Comparison of ENCODE assay signal across 1 cellular context in the genomic region with DNA sequence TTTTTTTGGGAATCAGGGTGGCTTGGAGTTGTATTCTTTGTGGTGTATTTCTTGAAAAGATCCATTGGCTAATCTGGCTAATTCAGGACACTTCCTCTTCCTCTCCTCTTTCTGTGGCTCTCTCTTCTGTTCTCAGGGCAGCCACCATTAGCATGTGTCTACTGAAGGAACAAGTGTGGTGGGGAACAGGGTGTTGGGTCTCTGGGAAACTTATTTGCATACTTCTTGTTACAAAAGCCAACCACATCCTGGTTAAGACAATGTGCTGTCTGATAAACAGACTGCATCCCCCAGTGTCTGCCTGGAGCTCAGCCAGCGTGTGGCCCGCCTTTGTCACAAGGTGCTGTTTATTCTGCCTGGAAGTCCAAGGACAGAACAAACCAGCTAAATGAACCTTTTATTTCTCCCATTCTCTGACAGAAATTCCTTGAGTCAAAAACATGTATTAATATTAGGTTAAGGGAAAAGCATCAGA.
TF ChIP-seq lines count a peak whose summit lies in the region.

No MANE protein-coding gene starts in this region.

TF ChIP-seq in GM12878, 131 proteins besides CTCF, POLR2A, EP300 and RAD21 (continued from another document and continues in another):
- TF ChIP-seq, protein P1, sequence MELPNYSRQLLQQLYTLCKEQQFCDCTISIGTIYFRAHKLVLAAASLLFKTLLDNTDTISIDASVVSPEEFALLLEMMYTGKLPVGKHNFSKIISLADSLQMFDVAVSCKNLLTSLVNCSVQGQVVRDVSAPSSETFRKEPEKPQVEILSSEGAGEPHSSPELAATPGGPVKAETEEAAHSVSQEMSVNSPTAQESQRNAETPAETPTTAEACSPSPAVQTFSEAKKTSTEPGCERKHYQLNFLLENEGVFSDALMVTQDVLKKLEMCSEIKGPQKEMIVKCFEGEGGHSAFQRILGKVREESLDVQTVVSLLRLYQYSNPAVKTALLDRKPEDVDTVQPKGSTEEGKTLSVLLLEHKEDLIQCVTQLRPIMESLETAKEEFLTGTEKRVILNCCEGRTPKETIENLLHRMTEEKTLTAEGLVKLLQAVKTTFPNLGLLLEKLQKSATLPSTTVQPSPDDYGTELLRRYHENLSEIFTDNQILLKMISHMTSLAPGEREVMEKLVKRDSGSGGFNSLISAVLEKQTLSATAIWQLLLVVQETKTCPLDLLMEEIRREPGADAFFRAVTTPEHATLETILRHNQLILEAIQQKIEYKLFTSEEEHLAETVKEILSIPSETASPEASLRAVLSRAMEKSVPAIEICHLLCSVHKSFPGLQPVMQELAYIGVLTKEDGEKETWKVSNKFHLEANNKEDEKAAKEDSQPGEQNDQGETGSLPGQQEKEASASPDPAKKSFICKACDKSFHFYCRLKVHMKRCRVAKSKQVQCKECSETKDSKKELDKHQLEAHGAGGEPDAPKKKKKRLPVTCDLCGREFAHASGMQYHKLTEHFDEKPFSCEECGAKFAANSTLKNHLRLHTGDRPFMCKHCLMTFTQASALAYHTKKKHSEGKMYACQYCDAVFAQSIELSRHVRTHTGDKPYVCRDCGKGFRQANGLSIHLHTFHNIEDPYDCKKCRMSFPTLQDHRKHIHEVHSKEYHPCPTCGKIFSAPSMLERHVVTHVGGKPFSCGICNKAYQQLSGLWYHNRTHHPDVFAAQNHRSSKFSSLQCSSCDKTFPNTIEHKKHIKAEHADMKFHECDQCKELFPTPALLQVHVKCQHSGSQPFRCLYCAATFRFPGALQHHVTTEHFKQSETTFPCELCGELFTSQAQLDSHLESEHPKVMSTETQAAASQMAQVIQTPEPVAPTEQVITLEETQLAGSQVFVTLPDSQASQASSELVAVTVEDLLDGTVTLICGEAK (IDR thresholded peaks at IDR 0.05; ENCODE audit: borderline replicate concordance): no peak
- TF ChIP-seq, protein P2, sequence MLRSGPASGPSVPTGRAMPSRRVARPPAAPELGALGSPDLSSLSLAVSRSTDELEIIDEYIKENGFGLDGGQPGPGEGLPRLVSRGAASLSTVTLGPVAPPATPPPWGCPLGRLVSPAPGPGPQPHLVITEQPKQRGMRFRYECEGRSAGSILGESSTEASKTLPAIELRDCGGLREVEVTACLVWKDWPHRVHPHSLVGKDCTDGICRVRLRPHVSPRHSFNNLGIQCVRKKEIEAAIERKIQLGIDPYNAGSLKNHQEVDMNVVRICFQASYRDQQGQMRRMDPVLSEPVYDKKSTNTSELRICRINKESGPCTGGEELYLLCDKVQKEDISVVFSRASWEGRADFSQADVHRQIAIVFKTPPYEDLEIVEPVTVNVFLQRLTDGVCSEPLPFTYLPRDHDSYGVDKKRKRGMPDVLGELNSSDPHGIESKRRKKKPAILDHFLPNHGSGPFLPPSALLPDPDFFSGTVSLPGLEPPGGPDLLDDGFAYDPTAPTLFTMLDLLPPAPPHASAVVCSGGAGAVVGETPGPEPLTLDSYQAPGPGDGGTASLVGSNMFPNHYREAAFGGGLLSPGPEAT (IDR thresholded peaks at IDR 0.05; ENCODE audit: low read depth): peak; percentile 45; the same call in 1 of the 2 replicates
- TF ChIP-seq CBFB (IDR thresholded peaks at IDR 0.05; ENCODE audit: low read depth): 0 out of 2 replicates have a peak, but pooled peaks have one; percentile 40
- TF ChIP-seq MEF2B (IDR thresholded peaks at IDR 0.05; ENCODE audit: partially characterized antibody, poor library complexity, severe bottlenecking): peak; percentile 61
- TF ChIP-seq MTA3 (IDR thresholded peaks at IDR 0.05; ENCODE audit: borderline replicate concordance, low read length): no peak
- no peak; the same call in 1 of the 2 replicates for TF ChIP-seq MEF2A (IDR thresholded peaks at IDR 0.05; ENCODE audit: insufficient read depth, low read depth, low read length)
- TF ChIP-seq TCF3 (IDR thresholded peaks at IDR 0.05; ENCODE audit: borderline replicate concordance, insufficient read depth, low read depth, low read length): no peak
- TF ChIP-seq YY1 (IDR thresholded peaks at IDR 0.05; ENCODE audit: low read depth, low read length): 0 out of 2 replicates have a peak, but pooled peaks have one; percentile 53
- no peak for TF ChIP-seq PAX8 (IDR thresholded peaks at IDR 0.05)
- no peak for TF ChIP-seq RAD51 (IDR thresholded peaks at IDR 0.05)
- TF ChIP-seq CHD2 (IDR thresholded peaks at IDR 0.05; ENCODE audit: borderline replicate concordance, low read depth, low read length): peak; percentile 44; the same call in 1 of the 2 replicates
- peak; percentile 97 for TF ChIP-seq POU2F2 (IDR thresholded peaks at IDR 0.05; ENCODE audit: borderline replicate concordance, low read depth, low read length)
- TF ChIP-seq POLR2AphosphoS5 (IDR thresholded peaks at IDR 0.05; ENCODE audit: low read length): peak; percentile 45; the same call in 1 of the 2 replicates
- peak; percentile 37; the same call in 1 of the 2 replicates for TF ChIP-seq PAX5 (IDR thresholded peaks at IDR 0.05; ENCODE audit: borderline replicate concordance, low read depth, low read length)
- TF ChIP-seq, protein P3, sequence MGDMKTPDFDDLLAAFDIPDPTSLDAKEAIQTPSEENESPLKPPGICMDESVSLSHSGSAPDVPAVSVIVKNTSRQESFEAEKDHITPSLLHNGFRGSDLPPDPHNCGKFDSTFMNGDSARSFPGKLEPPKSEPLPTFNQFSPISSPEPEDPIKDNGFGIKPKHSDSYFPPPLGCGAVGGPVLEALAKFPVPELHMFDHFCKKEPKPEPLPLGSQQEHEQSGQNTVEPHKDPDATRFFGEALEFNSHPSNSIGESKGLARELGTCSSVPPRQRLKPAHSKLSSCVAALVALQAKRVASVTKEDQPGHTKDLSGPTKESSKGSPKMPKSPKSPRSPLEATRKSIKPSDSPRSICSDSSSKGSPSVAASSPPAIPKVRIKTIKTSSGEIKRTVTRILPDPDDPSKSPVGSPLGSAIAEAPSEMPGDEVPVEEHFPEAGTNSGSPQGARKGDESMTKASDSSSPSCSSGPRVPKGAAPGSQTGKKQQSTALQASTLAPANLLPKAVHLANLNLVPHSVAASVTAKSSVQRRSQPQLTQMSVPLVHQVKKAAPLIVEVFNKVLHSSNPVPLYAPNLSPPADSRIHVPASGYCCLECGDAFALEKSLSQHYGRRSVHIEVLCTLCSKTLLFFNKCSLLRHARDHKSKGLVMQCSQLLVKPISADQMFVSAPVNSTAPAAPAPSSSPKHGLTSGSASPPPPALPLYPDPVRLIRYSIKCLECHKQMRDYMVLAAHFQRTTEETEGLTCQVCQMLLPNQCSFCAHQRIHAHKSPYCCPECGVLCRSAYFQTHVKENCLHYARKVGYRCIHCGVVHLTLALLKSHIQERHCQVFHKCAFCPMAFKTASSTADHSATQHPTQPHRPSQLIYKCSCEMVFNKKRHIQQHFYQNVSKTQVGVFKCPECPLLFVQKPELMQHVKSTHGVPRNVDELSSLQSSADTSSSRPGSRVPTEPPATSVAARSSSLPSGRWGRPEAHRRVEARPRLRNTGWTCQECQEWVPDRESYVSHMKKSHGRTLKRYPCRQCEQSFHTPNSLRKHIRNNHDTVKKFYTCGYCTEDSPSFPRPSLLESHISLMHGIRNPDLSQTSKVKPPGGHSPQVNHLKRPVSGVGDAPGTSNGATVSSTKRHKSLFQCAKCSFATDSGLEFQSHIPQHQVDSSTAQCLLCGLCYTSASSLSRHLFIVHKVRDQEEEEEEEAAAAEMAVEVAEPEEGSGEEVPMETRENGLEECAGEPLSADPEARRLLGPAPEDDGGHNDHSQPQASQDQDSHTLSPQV (IDR thresholded peaks at IDR 0.05): no peak
- 0 out of 2 replicates have a peak, but pooled peaks have one; percentile 23 for TF ChIP-seq LARP7 (IDR thresholded peaks at IDR 0.05)
- TF ChIP-seq SMARCA5 (IDR thresholded peaks at IDR 0.05): no peak
- TF ChIP-seq BACH1 (IDR thresholded peaks at IDR 0.05; ENCODE audit: borderline replicate concordance): peak; percentile 23; the same call in 1 of the 2 replicates
- TF ChIP-seq EED (IDR thresholded peaks at IDR 0.05; ENCODE audit: low read depth): peak; percentile 32; the same call in 1 of the 2 replicates
- TF ChIP-seq, protein P4, sequence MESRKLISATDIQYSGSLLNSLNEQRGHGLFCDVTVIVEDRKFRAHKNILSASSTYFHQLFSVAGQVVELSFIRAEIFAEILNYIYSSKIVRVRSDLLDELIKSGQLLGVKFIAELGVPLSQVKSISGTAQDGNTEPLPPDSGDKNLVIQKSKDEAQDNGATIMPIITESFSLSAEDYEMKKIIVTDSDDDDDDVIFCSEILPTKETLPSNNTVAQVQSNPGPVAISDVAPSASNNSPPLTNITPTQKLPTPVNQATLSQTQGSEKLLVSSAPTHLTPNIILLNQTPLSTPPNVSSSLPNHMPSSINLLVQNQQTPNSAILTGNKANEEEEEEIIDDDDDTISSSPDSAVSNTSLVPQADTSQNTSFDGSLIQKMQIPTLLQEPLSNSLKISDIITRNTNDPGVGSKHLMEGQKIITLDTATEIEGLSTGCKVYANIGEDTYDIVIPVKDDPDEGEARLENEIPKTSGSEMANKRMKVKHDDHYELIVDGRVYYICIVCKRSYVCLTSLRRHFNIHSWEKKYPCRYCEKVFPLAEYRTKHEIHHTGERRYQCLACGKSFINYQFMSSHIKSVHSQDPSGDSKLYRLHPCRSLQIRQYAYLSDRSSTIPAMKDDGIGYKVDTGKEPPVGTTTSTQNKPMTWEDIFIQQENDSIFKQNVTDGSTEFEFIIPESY (IDR thresholded peaks at IDR 0.05): no peak
- TF ChIP-seq NR2C1 (IDR thresholded peaks at IDR 0.05): no peak
- TF ChIP-seq TCF12 (IDR thresholded peaks at IDR 0.05; ENCODE audit: low read depth, low read length): no peak
- TF ChIP-seq, protein P5, sequence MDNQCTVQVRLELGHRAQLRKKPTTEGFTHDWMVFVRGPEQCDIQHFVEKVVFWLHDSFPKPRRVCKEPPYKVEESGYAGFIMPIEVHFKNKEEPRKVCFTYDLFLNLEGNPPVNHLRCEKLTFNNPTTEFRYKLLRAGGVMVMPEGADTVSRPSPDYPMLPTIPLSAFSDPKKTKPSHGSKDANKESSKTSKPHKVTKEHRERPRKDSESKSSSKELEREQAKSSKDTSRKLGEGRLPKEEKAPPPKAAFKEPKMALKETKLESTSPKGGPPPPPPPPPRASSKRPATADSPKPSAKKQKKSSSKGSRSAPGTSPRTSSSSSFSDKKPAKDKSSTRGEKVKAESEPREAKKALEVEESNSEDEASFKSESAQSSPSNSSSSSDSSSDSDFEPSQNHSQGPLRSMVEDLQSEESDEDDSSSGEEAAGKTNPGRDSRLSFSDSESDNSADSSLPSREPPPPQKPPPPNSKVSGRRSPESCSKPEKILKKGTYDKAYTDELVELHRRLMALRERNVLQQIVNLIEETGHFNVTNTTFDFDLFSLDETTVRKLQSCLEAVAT (IDR thresholded peaks at IDR 0.05): peak; percentile 59
- TF ChIP-seq MTA2 (IDR thresholded peaks at IDR 0.05; ENCODE audit: low read depth): peak; percentile 79
- TF ChIP-seq SUZ12 (IDR thresholded peaks at IDR 0.05; ENCODE audit: unreplicated experiment): no peak
- TF ChIP-seq TARDBP (IDR thresholded peaks at IDR 0.05; ENCODE audit: borderline replicate concordance): no peak
- TF ChIP-seq ASH2L (IDR thresholded peaks at IDR 0.05; ENCODE audit: borderline replicate concordance, low read depth): no peak
- TF ChIP-seq NBN (IDR thresholded peaks at IDR 0.05): peak; percentile 58; the same call in 1 of the 2 replicates
- peak; percentile 32; the same call in 1 of the 2 replicates for TF ChIP-seq BCL11A (IDR thresholded peaks at IDR 0.05; ENCODE audit: low read depth, low read length)
- peak; percentile 84 for TF ChIP-seq IKZF1 (conservative IDR thresholded peaks at IDR 0.05)
- peak; percentile 52; the same call in 1 of the 2 replicates for TF ChIP-seq GATAD2B (conservative IDR thresholded peaks at IDR 0.05; ENCODE audit: low read depth)
- peak; percentile 65 for TF ChIP-seq NFIC (IDR thresholded peaks at IDR 0.05; ENCODE audit: low read depth, low read length)
- TF ChIP-seq ESRRA (IDR thresholded peaks at IDR 0.05; ENCODE audit: low read length): no peak
- no peak for TF ChIP-seq MXI1 (IDR thresholded peaks at IDR 0.05; ENCODE audit: low read depth, low read length)
- TF ChIP-seq RELA (IDR thresholded peaks at IDR 0.05; ENCODE audit: borderline replicate concordance, partially characterized antibody): no peak
- no peak for TF ChIP-seq HDAC2 (IDR thresholded peaks at IDR 0.05)
- peak; percentile 17; the same call in 1 of the 2 replicates for TF ChIP-seq CREB1 (IDR thresholded peaks at IDR 0.05; ENCODE audit: low read depth)
- TF ChIP-seq BHLHE40 (IDR thresholded peaks at IDR 0.05; ENCODE audit: borderline replicate concordance in 1 of 2, low read depth in 2 of 2, low read length in 1 of 2): peak in 1 of 2 experiments; percentile 69; a peak in 2 of 4 replicates
- TF ChIP-seq STAT1 (conservative IDR thresholded peaks at IDR 0.05): no peak
- no peak for TF ChIP-seq TCF7 (IDR thresholded peaks at IDR 0.05; ENCODE audit: borderline replicate concordance)
- TF ChIP-seq, protein P6, sequence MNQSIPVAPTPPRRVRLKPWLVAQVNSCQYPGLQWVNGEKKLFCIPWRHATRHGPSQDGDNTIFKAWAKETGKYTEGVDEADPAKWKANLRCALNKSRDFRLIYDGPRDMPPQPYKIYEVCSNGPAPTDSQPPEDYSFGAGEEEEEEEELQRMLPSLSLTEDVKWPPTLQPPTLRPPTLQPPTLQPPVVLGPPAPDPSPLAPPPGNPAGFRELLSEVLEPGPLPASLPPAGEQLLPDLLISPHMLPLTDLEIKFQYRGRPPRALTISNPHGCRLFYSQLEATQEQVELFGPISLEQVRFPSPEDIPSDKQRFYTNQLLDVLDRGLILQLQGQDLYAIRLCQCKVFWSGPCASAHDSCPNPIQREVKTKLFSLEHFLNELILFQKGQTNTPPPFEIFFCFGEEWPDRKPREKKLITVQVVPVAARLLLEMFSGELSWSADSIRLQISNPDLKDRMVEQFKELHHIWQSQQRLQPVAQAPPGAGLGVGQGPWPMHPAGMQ (IDR thresholded peaks at IDR 0.05; ENCODE audit: borderline replicate concordance): no peak
- peak; percentile 78 for TF ChIP-seq SPI1 (IDR thresholded peaks at IDR 0.05; ENCODE audit: borderline replicate concordance, insufficient read depth, low read depth, low read length)
